ENCODE assay signal across 27 cellular contexts in the genomic region with DNA sequence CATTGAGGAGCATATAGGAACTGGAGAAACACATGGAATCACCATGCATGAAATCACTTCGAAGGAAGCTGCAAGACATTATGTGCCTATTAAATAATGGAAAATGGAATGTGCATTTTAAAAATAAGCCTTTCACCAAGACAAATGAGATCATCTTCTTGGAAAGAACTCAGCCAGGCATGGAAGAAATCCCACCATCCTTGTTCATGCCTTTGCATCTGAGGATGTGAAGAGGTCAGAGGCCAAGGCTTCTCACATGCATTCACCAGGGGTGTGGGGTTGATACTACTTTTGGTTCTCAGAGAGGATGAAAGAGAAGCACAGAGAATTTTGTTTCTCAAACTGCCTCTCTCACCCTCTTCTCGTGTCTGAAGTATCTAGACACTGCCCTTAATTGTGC.
"Had no signal": no experiment of that assay in that cellular context is flagged by ENCODE, and none has a peak within 500 bp of the region (broad histone marks: within the 10 kb centered on the region; RNA-seq: fewer than 3 reads in every experiment).

No MANE protein-coding gene starts in this region.

- H3K27ac ChIP-seq: epithelial cell of prostate, gastroesophageal sphincter, neutrophil, pancreas, prostate gland, testis, transverse colon had no signal

- H3K36me3 ChIP-seq: gastroesophageal sphincter, neutrophil, pancreas, prostate gland, transverse colon had no signal

- H3K9me3 ChIP-seq: gastroesophageal sphincter, neutrophil, pancreas, prostate gland, testis had no signal

- H3K4me1 ChIP-seq: prostate gland, testis, transverse colon had no signal

- H3K27me3 ChIP-seq: gastroesophageal sphincter, pancreas, testis, transverse colon had no signal

- DNase-seq: activated CD4-positive, alpha-beta T cell treated with anti-CD3 and anti-CD28 coated beads for 1 hour; activated CD4-positive, alpha-beta T cell treated with anti-CD3 and anti-CD28 coated beads, Interleukin-2, amount 50 U/mL, for 1 hour; activated CD8-positive, alpha-beta memory T cell treated with anti-CD3 and anti-CD28 coated beads, Interleukin-2, amount 10 ng/mL, durations not matched to agents 7 days and 5 days; activated CD8-positive, alpha-beta T cell treated with anti-CD3 and anti-CD28 coated beads, Interleukin-2, amount 10 ng/mL, durations not matched to agents 7 days and 5 days; activated naive CD8-positive, alpha-beta T cell treated with anti-CD3 and anti-CD28 coated beads, Interleukin-2, amount 50 U/mL, for 24 hours; activated T-cell treated with anti-CD3 and anti-CD28 coated beads, Interleukin-2, amount 50 U/mL, for 48 hours; amygdala; dermis blood vessel endothelial cell; effector CD8-positive, alpha-beta T cell; hippocampal formation; kidney; mesendoderm; pancreas; retina; stimulated activated CD4-positive, alpha-beta T cell treated with anti-CD3 and anti-CD28 coated beads, Interleukin-15, amount 100 ng/mL, for 24 hours; stimulated activated CD4-positive, alpha-beta T cell treated with anti-CD3 and anti-CD28 coated beads, Interleukin-2, amount 100 ng/mL, for 24 hours; stimulated activated naive B cell treated with anti-CD40 and anti-IgM and Interleukin-4, amounts not matched to agents 10 μg/mL and 1 μg/mL and 100 μg/mL, for 72 hours; T-helper 2 cell; testis; transverse colon had no signal

- H3K4me3 ChIP-seq: gastroesophageal sphincter, pancreas, prostate gland, testis, transverse colon had no signal

- ATAC-seq: activated CD8-positive, alpha-beta memory T cell treated with anti-CD3 and anti-CD28 coated beads, Interleukin-2, amount 10 ng/mL, durations not matched to agents 7 days and 5 days; activated CD8-positive, alpha-beta T cell treated with anti-CD3 and anti-CD28 coated beads, Interleukin-2, amount 10 ng/mL, durations not matched to agents 7 days and 5 days; activated naive CD8-positive, alpha-beta T cell treated with anti-CD3 and anti-CD28 coated beads, Interleukin-2, amount 50 U/mL, for 24 hours; gastroesophageal sphincter; natural killer cell treated with Interleukin-12 subunit alpha and Interleukin-12 subunit beta and Interleukin-15 and Interleukin-18, amount 100 ng/mL, for 72 hours; pancreas; SK-N-SH treated with all-trans-retinoic acid at 6 μM for 48 hours; stimulated activated naive B cell treated with anti-CD40 and anti-IgM and Interleukin-4, amounts not matched to agents 10 μg/mL and 1 μg/mL and 100 μg/mL, for 72 hours; WTC11 had no signal
